Comparison of ENCODE assay signal across 10 cellular contexts in the genomic region with DNA sequence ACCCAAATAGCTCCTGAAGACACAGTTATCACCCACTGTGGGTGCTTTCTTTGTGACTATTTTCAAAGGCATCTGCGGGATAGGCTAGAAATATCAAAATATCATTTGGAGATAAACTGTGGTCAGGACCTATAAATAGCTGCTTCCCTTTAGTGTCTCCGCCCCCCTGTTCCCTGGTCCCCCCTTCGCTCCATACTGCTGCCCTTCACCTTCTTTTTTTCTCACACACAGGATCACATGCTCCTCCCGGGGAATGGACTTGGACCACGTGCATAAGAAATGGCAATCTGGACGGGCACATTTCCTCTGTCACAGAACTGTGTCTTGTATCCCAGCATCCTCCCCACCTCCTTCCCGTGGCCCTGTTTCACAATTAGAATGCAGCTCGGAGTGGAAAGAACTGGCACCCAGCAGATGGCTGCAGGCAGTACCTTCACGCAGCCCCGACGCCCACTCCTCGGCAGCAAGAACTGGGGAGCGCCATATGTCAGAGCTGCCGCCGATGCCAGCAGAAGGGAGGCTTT.
DNase-seq lines count a peak whose midpoint lies in the region; ATAC-seq and TF ChIP-seq lines count a peak whose summit lies in the region.
"Had no signal": no experiment of that assay in that cellular context is flagged by ENCODE, and none has a peak within 500 bp of the region (broad histone marks: within the 10 kb centered on the region; RNA-seq: fewer than 3 reads in every experiment).

No MANE protein-coding gene starts in this region.

- peak; percentile 56 for DNase-seq in AG08395 (ENCODE audit: low spot score)
- DNase-seq in HCEC 1CT: peak; percentile 65
- DNase-seq in anterior cingulate cortex (lab: John Stamatoyannopoulos, UW): peak in 53 of 58 donors; percentile 10 to 88 (median 52)
- DNase-seq in memory B cell (ENCODE audit: low spot score in 2 of 2): no peak
- DNase-seq in effector CD4-positive, alpha-beta T cell: no peak
- no peak for DNase-seq in HuH-7.5 (ENCODE audit: low spot score)
- DNase-seq in GM13977 (ENCODE audit: low spot score): no peak
- no peak for DNase-seq in mucosa of gallbladder (ENCODE audit: low spot score)
- DNase-seq: activated effector memory CD4-positive, alpha-beta T cell treated with Interleukin-2 at 50 U/mL for 16 hours had no signal

- in situ Hi-C loops in GM13977 (cut with MboI; ENCODE audit: low pct_unique_long_range_greater_than_20kb, low sequenced_read_pairs, unreplicated experiment): loop anchor here (10.0 to 25.0 kb wide), 3 partner anchors 324 to 847 kb away; no protein-coding TSS in a partner anchor

- no peaks in the 10 kb centered on the region for H3K36me3 Mint-ChIP-seq in memory B cell
- H3K36me3 Mint-ChIP-seq: neural progenitor cell had no signal

- H3K27me3 Mint-ChIP-seq in memory B cell: peaks cover 10% of the 10 kb centered on the region

- H3K4me3 Mint-ChIP-seq in memory B cell: peak overlapping the region; percentile 60
- H3K4me3 Mint-ChIP-seq: neural progenitor cell had no signal

- peaks cover 5% of the 10 kb centered on the region for H3K4me1 Mint-ChIP-seq in memory B cell

- ATAC-seq in memory B cell (ENCODE audit: low read depth): no peak

- no peak for TF ChIP-seq CTCF in GM13977 (IDR thresholded peaks at IDR 0.05; ENCODE audit: extremely low read depth, insufficient read depth, missing control alignments)

- H3K9me3 Mint-ChIP-seq in memory B cell: no peaks in the 10 kb centered on the region
- H3K9me3 Mint-ChIP-seq: neural progenitor cell had no signal

- no peak overlapping the region for H3K27ac Mint-ChIP-seq in memory B cell
- H3K27ac Mint-ChIP-seq: neural progenitor cell had no signal

Comparison
In these comparisons a context has a peak if more than half of its experiments do, and no peak if none do; other contexts are left out.
1. DNase-seq: peak in AG08395 (single experiment), HCEC 1CT (single experiment) and anterior cingulate cortex (53 of 58); none in memory B cell (0 of 2), effector CD4-positive, alpha-beta T cell (single experiment), HuH-7.5 (single experiment), GM13977 (single experiment) and mucosa of gallbladder (single experiment).